Comparison of ENCODE assay signal across 6 cellular contexts in genomic region chr9:33364814-33365213, GRCh38. TPM values are rescaled to one million over a fixed set of nuclear protein-coding genes. Genes with fewer than 3 reads are reported as not detected.
"Had no signal": no experiment of that assay in that cellular context is flagged by ENCODE, and none has a peak within 500 bp of the region (broad histone marks: within the 10 kb centered on the region; RNA-seq: fewer than 3 reads in every experiment).

No MANE protein-coding gene starts in this region.

RNA-seq across cellular contexts. Expression of gene AQP7, which starts 37.6 kb away (rescaled TPM):
- total RNA-seq: GM23248, H4, H7, HFFc6, HT1080 had no signal
- polyA plus RNA-seq: GM23248, IgD-negative memory B cell had no signal
